Comparison of ENCODE assay signal across 8 cellular contexts in the genomic region with DNA sequence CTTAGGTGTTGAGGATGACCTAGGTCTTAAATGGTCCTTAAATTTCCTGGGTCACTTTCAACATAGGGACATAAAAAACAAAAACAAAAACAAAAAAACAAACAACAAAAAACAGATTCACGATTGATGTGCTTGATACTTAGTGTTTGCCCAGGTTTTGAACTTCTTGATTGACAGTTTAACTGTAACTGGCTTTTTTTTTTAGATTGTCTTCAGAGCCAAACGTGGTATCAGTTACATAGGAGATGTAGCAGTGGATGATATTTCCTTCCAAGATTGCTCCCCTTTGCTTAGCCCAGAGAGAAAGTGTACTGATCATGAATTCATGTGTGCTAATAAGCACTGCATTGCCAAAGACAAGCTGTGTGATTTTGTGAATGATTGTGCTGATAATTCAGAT.
"Had no signal": no experiment of that assay in that cellular context is flagged by ENCODE, and none has a peak within 500 bp of the region (broad histone marks: within the 10 kb centered on the region; RNA-seq: fewer than 3 reads in every experiment).

No MANE protein-coding gene starts in this region.

- H3K27ac Mint-ChIP-seq: GM23338, H9, HFFc6 had no signal

- H3K9me3 Mint-ChIP-seq: GM23338, H9 had no signal

- ATAC-seq: GM23338, HCT116 had no signal

- H3K4me1 Mint-ChIP-seq: GM23338, H9 had no signal

- DNase-seq: GM23248, GOT3, H7, H9, HCEC 1CT, HFFc6 had no signal

- H3K4me3 Mint-ChIP-seq: GM23338, H9, HFFc6 had no signal
